In the genomic region with DNA sequence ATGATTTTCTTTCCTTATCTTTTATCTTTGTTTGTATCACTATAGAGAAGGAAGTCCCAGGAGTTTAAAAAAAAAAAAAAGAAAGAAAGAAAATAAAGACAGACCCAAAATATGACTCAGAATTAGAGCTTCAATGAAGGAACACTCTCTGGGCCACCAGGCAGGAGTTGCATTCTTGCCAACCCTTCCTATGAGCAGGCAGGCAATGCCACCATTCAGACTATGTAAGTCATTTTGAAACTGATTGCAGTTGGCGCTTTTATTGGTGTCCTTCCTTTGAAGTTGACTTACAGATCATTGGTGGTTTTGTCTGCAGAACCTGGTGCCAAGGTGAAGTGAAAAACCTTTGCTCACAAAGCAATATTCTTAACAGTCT, we compare ENCODE assay signal across 11 cellular contexts. TPM values are rescaled to one million over a fixed set of nuclear protein-coding genes. Genes with fewer than 3 reads are reported as not detected.
DNase-seq lines count a peak whose midpoint lies in the region; ATAC-seq and TF ChIP-seq lines count a peak whose summit lies in the region.
"Had no signal": no experiment of that assay in that cellular context is flagged by ENCODE, and none has a peak within 500 bp of the region (broad histone marks: within the 10 kb centered on the region; RNA-seq: fewer than 3 reads in every experiment).

No MANE protein-coding gene starts in this region.

- no peaks in the 10 kb centered on the region for H3K27me3 ChIP-seq in breast epithelium
- no peaks in the 10 kb centered on the region for H3K27me3 ChIP-seq in right lobe of liver
- H3K27me3 ChIP-seq: Peyer's patch, suprapubic skin had no signal

- no peak overlapping the region for H3K27ac Mint-ChIP-seq in MCF 10A (ENCODE audit: low read depth, unreplicated experiment)
- peak overlapping the region; percentile 12 for H3K27ac Mint-ChIP-seq in activated T-helper 2 cell treated with anti-CD3 and anti-CD28 coated beads, Interferon-gamma antibody, Interleukin-2, Interleukin-4, amounts not matched to agents 10 μg/mL and 5 μg/mL and 100 μg/mL, durations not matched to agents 14 hours and 24 hours and 36 hours
- H3K27ac Mint-ChIP-seq in stimulated activated naive CD8-positive, alpha-beta T cell treated with anti-CD3 and anti-CD28 coated beads, Interleukin-15, Interleukin-2, amounts not matched to agents 100 ng/mL and 50 ng/mL, for 24 hours = peak overlapping the region; percentile 24

- no peak overlapping the region for H3K4me3 Mint-ChIP-seq in MCF 10A (ENCODE audit: unreplicated experiment)
- H3K4me3 Mint-ChIP-seq in activated T-helper 2 cell treated with anti-CD3 and anti-CD28 coated beads, Interferon-gamma antibody, Interleukin-2, Interleukin-4, amounts not matched to agents 10 μg/mL and 5 μg/mL and 100 μg/mL, durations not matched to agents 14 hours and 24 hours and 36 hours (ENCODE audit: low read depth) = no peak overlapping the region
- H3K4me3 Mint-ChIP-seq in stimulated activated naive CD8-positive, alpha-beta T cell treated with anti-CD3 and anti-CD28 coated beads, Interleukin-15, Interleukin-2, amounts not matched to agents 100 ng/mL and 50 ng/mL, for 24 hours = no peak overlapping the region

- H3K36me3 Mint-ChIP-seq in MCF 10A (ENCODE audit: insufficient read depth, unreplicated experiment) = no peaks in the 10 kb centered on the region
- no peaks in the 10 kb centered on the region for H3K36me3 Mint-ChIP-seq in activated T-helper 2 cell treated with anti-CD3 and anti-CD28 coated beads, Interferon-gamma antibody, Interleukin-2, Interleukin-4, amounts not matched to agents 10 μg/mL and 5 μg/mL and 100 μg/mL, durations not matched to agents 14 hours and 24 hours and 36 hours (ENCODE audit: low read depth)
- H3K36me3 Mint-ChIP-seq in stimulated activated naive CD8-positive, alpha-beta T cell treated with anti-CD3 and anti-CD28 coated beads, Interleukin-15, Interleukin-2, amounts not matched to agents 100 ng/mL and 50 ng/mL, for 24 hours (ENCODE audit: low read depth) = no peaks in the 10 kb centered on the region

- no peaks in the 10 kb centered on the region for H3K36me3 ChIP-seq in breast epithelium
- H3K36me3 ChIP-seq in right lobe of liver = no peaks in the 10 kb centered on the region
- H3K36me3 ChIP-seq: Peyer's patch, suprapubic skin had no signal

- H3K4me3 ChIP-seq in breast epithelium (no peak overlapping the region), right lobe of liver (no peak overlapping the region)
- H3K4me3 ChIP-seq: Peyer's patch, suprapubic skin had no signal

- H3K9me3 ChIP-seq in breast epithelium (no peaks in the 10 kb centered on the region), right lobe of liver (no peaks in the 10 kb centered on the region)
- H3K9me3 ChIP-seq: Peyer's patch, suprapubic skin had no signal

- DNase-seq in MCF 10A (ENCODE audit: unreplicated experiment) (peak; percentile 2), breast epithelium (ENCODE audit: low spot score in 2 of 2) (no peak), caudate nucleus (lab: John Stamatoyannopoulos, UW) (no peak), right lobe of liver (no peak), DMS79 (lab: John Stamatoyannopoulos, UW) (no peak)
- peak; percentile 18 for DNase-seq in activated T-helper 2 cell treated with anti-CD3 and anti-CD28 coated beads, Interferon-gamma antibody, Interleukin-2, Interleukin-4, amounts not matched to agents 10 μg/mL and 5 μg/mL and 100 μg/mL, durations not matched to agents 14 hours and 24 hours and 36 hours (ENCODE audit: low spot score)
- DNase-seq: NCI-H1092, Peyer's patch had no signal

- H3K27ac ChIP-seq in breast epithelium = no peak overlapping the region
- no peak overlapping the region for H3K27ac ChIP-seq in caudate nucleus (ENCODE audit: low read depth, low read length)
- no peak overlapping the region for H3K27ac ChIP-seq in right lobe of liver
- H3K27ac ChIP-seq: Peyer's patch, suprapubic skin had no signal

- peak; percentile 27 for ATAC-seq in HG03469 (IDR thresholded peaks at IDR 0.05; ENCODE audit: unreplicated experiment)
- ATAC-seq in right lobe of liver = no peak

- H3K9me3 Mint-ChIP-seq in MCF 10A (ENCODE audit: unreplicated experiment) = no peaks in the 10 kb centered on the region
- no peaks in the 10 kb centered on the region for H3K9me3 Mint-ChIP-seq in activated T-helper 2 cell treated with anti-CD3 and anti-CD28 coated beads, Interferon-gamma antibody, Interleukin-2, Interleukin-4, amounts not matched to agents 10 μg/mL and 5 μg/mL and 100 μg/mL, durations not matched to agents 14 hours and 24 hours and 36 hours
- no peaks in the 10 kb centered on the region for H3K9me3 Mint-ChIP-seq in stimulated activated naive CD8-positive, alpha-beta T cell treated with anti-CD3 and anti-CD28 coated beads, Interleukin-15, Interleukin-2, amounts not matched to agents 100 ng/mL and 50 ng/mL, for 24 hours

- no peak for TF ChIP-seq POLR2A in breast epithelium (IDR thresholded peaks at IDR 0.05)
- no peak for TF ChIP-seq POLR2A in right lobe of liver (IDR thresholded peaks at IDR 0.05)

- no peaks in the 10 kb centered on the region for H3K4me1 Mint-ChIP-seq in MCF 10A (ENCODE audit: insufficient read depth, unreplicated experiment)
- peaks cover 40% of the 10 kb centered on the region for H3K4me1 Mint-ChIP-seq in activated T-helper 2 cell treated with anti-CD3 and anti-CD28 coated beads, Interferon-gamma antibody, Interleukin-2, Interleukin-4, amounts not matched to agents 10 μg/mL and 5 μg/mL and 100 μg/mL, durations not matched to agents 14 hours and 24 hours and 36 hours (ENCODE audit: low read depth)
- peaks cover 24% of the 10 kb centered on the region for H3K4me1 Mint-ChIP-seq in stimulated activated naive CD8-positive, alpha-beta T cell treated with anti-CD3 and anti-CD28 coated beads, Interleukin-15, Interleukin-2, amounts not matched to agents 100 ng/mL and 50 ng/mL, for 24 hours (ENCODE audit: low read depth)

- H3K4me1 ChIP-seq in breast epithelium = no peaks in the 10 kb centered on the region
- H3K4me1 ChIP-seq in right lobe of liver = no peaks in the 10 kb centered on the region
- H3K4me1 ChIP-seq: Peyer's patch, suprapubic skin had no signal

- no peaks in the 10 kb centered on the region for H3K27me3 Mint-ChIP-seq in MCF 10A (ENCODE audit: insufficient read depth, unreplicated experiment)
- no peaks in the 10 kb centered on the region for H3K27me3 Mint-ChIP-seq in activated T-helper 2 cell treated with anti-CD3 and anti-CD28 coated beads, Interferon-gamma antibody, Interleukin-2, Interleukin-4, amounts not matched to agents 10 μg/mL and 5 μg/mL and 100 μg/mL, durations not matched to agents 14 hours and 24 hours and 36 hours (ENCODE audit: low read depth)
- no peaks in the 10 kb centered on the region for H3K27me3 Mint-ChIP-seq in stimulated activated naive CD8-positive, alpha-beta T cell treated with anti-CD3 and anti-CD28 coated beads, Interleukin-15, Interleukin-2, amounts not matched to agents 100 ng/mL and 50 ng/mL, for 24 hours

- WGBS in right lobe of liver (ENCODE audit: insufficient coverage, low coverage, low lambda C conversion rate, missing lambda C conversion rate) = 82% methylated on average over 1 of the region's 1 CpG

- POLR2A ChIA-PET in MCF 10A (lab: Yijun Ruan, JAX) = no interaction called here

- BruUV-seq in MCF 10A (replicated peaks; lab: Mats Ljungman, UMichigan) = no TSS peak

- CTCF ChIA-PET in MCF 10A (lab: Yijun Ruan, JAX) = interaction anchor here (0.7 to 0.9 kb wide), 2 partner anchors 65 to 192 kb away, joined by 4 to 6 read pairs; no protein-coding TSS in a partner anchor

- intact Hi-C loops in MCF 10A (cut with micrococcal nuclease) = no loop called here
- intact Hi-C loops in breast epithelium (cut with DNase I; ENCODE audit: low total_unique reads) = no loop called here
- intact Hi-C loops in activated T-helper 2 cell treated with anti-CD3 and anti-CD28 coated beads, Interferon-gamma antibody, Interleukin-2, Interleukin-4, amounts not matched to agents 10 μg/mL and 5 μg/mL and 100 μg/mL, durations not matched to agents 14 hours and 24 hours and 36 hours (cut with micrococcal nuclease) = loop anchor here (5.0 kb wide), 1 partner anchor 36 kb away; no protein-coding TSS in a partner anchor
- intact Hi-C loops in right lobe of liver (cut with DNase I) = no loop called here

- no peak for TF ChIP-seq CTCF in MCF 10A (IDR thresholded peaks at IDR 0.05; ENCODE audit: unreplicated experiment)
- no peak for TF ChIP-seq CTCF in breast epithelium (IDR thresholded peaks at IDR 0.05)
- no peak for TF ChIP-seq CTCF in right lobe of liver (IDR thresholded peaks at IDR 0.05)

RNA-seq across cellular contexts. Expression of gene MYB, which starts 50.3 kb away (rescaled TPM):
- total RNA-seq in MCF 10A (2022) (not detected in 2 replicates), breast epithelium (10 to 100 TPM in 2 of 3 donors, 1 to 10 TPM in 1; 1.1 to 61.9 (median 37.0) TPM), right lobe of liver (under 1 TPM in 5 of 6 experiments, not detected in 1; 0.11 to 0.51 (median 0.33) TPM)
- 82.5 and 84.5 TPM in 2 replicates for total RNA-seq in activated T-helper 2 cell treated with anti-CD3 and anti-CD28 coated beads, Interferon-gamma antibody, Interleukin-2, Interleukin-4, amounts not matched to agents 10 μg/mL and 5 μg/mL and 100 μg/mL, durations not matched to agents 14 hours and 24 hours and 36 hours

Comparison
In these comparisons a context has a peak if more than half of its experiments do, and no peak if none do; other contexts are left out.
1. DNase-seq: peak in MCF 10A (single experiment) and activated T-helper 2 cell treated with anti-CD3 and anti-CD28 coated beads, Interferon-gamma antibody, Interleukin-2, Interleukin-4, amounts not matched to agents 10 μg/mL and 5 μg/mL and 100 μg/mL, durations not matched to agents 14 hours and 24 hours and 36 hours (single experiment); none in breast epithelium (0 of 2), caudate nucleus (0 of 61), right lobe of liver (0 of 3) and DMS79 (single experiment).